24 cellular contexts compared by ENCODE assay signal in genomic region chr1:101216623-101217022, GRCh38. TPM values are rescaled to one million over a fixed set of nuclear protein-coding genes. Genes with fewer than 3 reads are reported as not detected.
DNase-seq lines count a peak whose midpoint lies in the region; ATAC-seq, FAIRE-seq and TF ChIP-seq lines count a peak whose summit lies in the region.
"Had no signal": no experiment of that assay in that cellular context is flagged by ENCODE, and none has a peak within 500 bp of the region (broad histone marks: within the 10 kb centered on the region; RNA-seq: fewer than 3 reads in every experiment).

No MANE protein-coding gene starts in this region.

- no peaks in the 10 kb centered on the region for H3K9me3 Mint-ChIP-seq in naive thymus-derived CD8-positive, alpha-beta T cell
- H3K9me3 Mint-ChIP-seq: dendritic cell treated with granulocyte-macrophage colony-stimulating factor and Interleukin-4, amounts not matched to agents 40 ng/mL and 50 ng/mL, for 4 days; nephron had no signal

- peak; percentile 13 for DNase-seq in NCI-H510A treated with DMSO at 0.1 percent for 48 hours (lab: John Stamatoyannopoulos, UW)
- no peak for DNase-seq in NCI-H510A (lab: John Stamatoyannopoulos, UW)
- DNase-seq in HT-29 (ENCODE audit: low spot score): peak; percentile 27
- no peak for DNase-seq in GM12878 (ENCODE audit: low read depth, low spot score)
- no peak for DNase-seq in naive thymus-derived CD8-positive, alpha-beta T cell
- no peak for DNase-seq in GM13977 (ENCODE audit: low spot score)
- DNase-seq: activated CD4-positive, alpha-beta T cell treated with anti-CD3 and anti-CD28 coated beads, Interleukin-2, amount 10 ng/mL, durations not matched to agents 24 days and 14 days; activated effector memory CD4-positive, alpha-beta T cell treated with anti-CD3 and anti-CD28 coated beads, Interleukin-2, amount 50 U/mL, for 16 hours; DMS 273 treated with DMSO at 0.1 percent for 48 hours; foreskin fibroblast; hippocampal formation; islet precursor cell; Kasumi-1; NCI-H1092; NCI-H2171 treated with DMSO at 0.1 percent for 48 hours; small intestine; stimulated activated CD4-positive, alpha-beta T cell treated with anti-CD3 and anti-CD28 coated beads, Interleukin-2, amount 100 ng/mL, for 48 hours had no signal

- ATAC-seq in GM12878 (peak; percentile 38), HG03439 (IDR thresholded peaks at IDR 0.05; ENCODE audit: unreplicated experiment) (no peak)
- no peak for ATAC-seq in naive thymus-derived CD8-positive, alpha-beta T cell

- TF ChIP-seq EP300 in GM12878 (IDR thresholded peaks at IDR 0.05; ENCODE audit: borderline replicate concordance in 1 of 2, control insufficient read depth in 1 of 2, low read depth in 2 of 2, low read length in 2 of 2): no peak

- POLR2A ChIA-PET in GM12878 (lab: Charles Lee): interaction anchor here (0.5 kb wide), 1 partner anchor 9 kb away, joined by 3 read pairs; no protein-coding TSS in a partner anchor
- POLR2A ChIA-PET in naive thymus-derived CD8-positive, alpha-beta T cell (lab: Charles Lee): interaction anchor here (0.7 kb wide), 1 partner anchor 80 kb away, joined by 3 read pairs; no protein-coding TSS in a partner anchor

- TF ChIP-seq CTCF in GM12878 (IDR thresholded peaks at IDR 0.05 in 2 of 3, conservative IDR thresholded peaks at IDR 0.05 in 1 of 3; ENCODE audit: control insufficient read depth in 2 of 3, extremely low read depth in 1 of 3, insufficient read depth in 1 of 3, low read depth in 3 of 3, low read length in 3 of 3) (no peak), parathyroid adenoma (IDR thresholded peaks at IDR 0.05) (no peak), GM13977 (IDR thresholded peaks at IDR 0.05; ENCODE audit: extremely low read depth, insufficient read depth, missing control alignments) (no peak)

- H3K27me3 Mint-ChIP-seq in naive thymus-derived CD8-positive, alpha-beta T cell: no peaks in the 10 kb centered on the region
- H3K27me3 Mint-ChIP-seq: activated CD4-positive, alpha-beta T cell treated with anti-CD3 and anti-CD28 coated beads, Interleukin-2, amount 10 ng/mL, durations not matched to agents 24 days and 14 days; dendritic cell treated with granulocyte-macrophage colony-stimulating factor and Interleukin-4, amounts not matched to agents 40 ng/mL and 50 ng/mL, for 4 days had no signal

- no peak overlapping the region for H3K9ac ChIP-seq in GM12878 (ENCODE audit: control insufficient read depth, insufficient read depth, low read length)
- no peak overlapping the region for H3K9ac ChIP-seq in parathyroid adenoma
- H3K9ac ChIP-seq: BLaER1 treated with 17β-estradiol and CSF1 and Interleukin-3, amounts not matched to agents 10 nM and 100 nM had no signal

- FAIRE-seq in GM12878 (lab: Jason Lieb, UNC): no peak
- FAIRE-seq: endothelial cell of umbilical vein, small intestine, TTC549 had no signal

- 0% methylated on average over 2 of the region's 2 CpGs for WGBS in GM12878 (ENCODE audit: insufficient coverage, insufficient replicate concordance, low lambda C conversion rate, missing lambda C conversion rate)

- intact Hi-C loops in GM12878 (cut with micrococcal nuclease; ENCODE audit: unreplicated experiment): no loop called here

- H3K9me3 ChIP-seq in GM12878 (replicated peaks; ENCODE audit: control insufficient read depth, insufficient read depth, low read length) (no peaks in the 10 kb centered on the region; the same call in 2 of the 3 replicates), parathyroid adenoma (ENCODE audit: control insufficient read depth, low read length) (no peaks in the 10 kb centered on the region)
- H3K9me3 ChIP-seq: BLaER1 treated with 17β-estradiol and CSF1 and Interleukin-3, amounts not matched to agents 10 nM and 100 nM had no signal

- H3K4me3 ChIP-seq in GM12878 (no peak overlapping the region), parathyroid adenoma (ENCODE audit: low read depth, low read length) (peak overlapping the region; percentile 8)
- H3K4me3 ChIP-seq: BLaER1 treated with 17β-estradiol and CSF1 and Interleukin-3, amounts not matched to agents 10 nM and 100 nM had no signal

- H3K4me2 ChIP-seq in GM12878 (ENCODE audit: control insufficient read depth, insufficient read depth) (no peak overlapping the region), parathyroid adenoma (ENCODE audit: low read length) (peak overlapping the region; percentile 46)
- H3K4me2 ChIP-seq: BLaER1 treated with 17β-estradiol and CSF1 and Interleukin-3, amounts not matched to agents 10 nM and 100 nM had no signal

- no TSS peak for BruUV-seq in GM12878 (replicated peaks; lab: Mats Ljungman, UMichigan)

- H3K27ac Mint-ChIP-seq in naive thymus-derived CD8-positive, alpha-beta T cell: peak overlapping the region in 1 of 10 donors; percentile 14
- H3K27ac Mint-ChIP-seq: activated CD4-positive, alpha-beta T cell treated with anti-CD3 and anti-CD28 coated beads, Interleukin-2, amount 10 ng/mL, durations not matched to agents 24 days and 14 days; dendritic cell treated with granulocyte-macrophage colony-stimulating factor and Interleukin-4, amounts not matched to agents 40 ng/mL and 50 ng/mL, for 4 days had no signal

- RAD21 ChIA-PET in GM12878 (lab: Charles Lee; ENCODE audit: unreplicated experiment): no interaction called here

- H3K4me1 ChIP-seq in GM12878 (ENCODE audit: control insufficient read depth, insufficient read depth, low read length) (peaks cover 5% of the 10 kb centered on the region; the same call in 1 of the 2 replicates), parathyroid adenoma (peaks cover 6% of the 10 kb centered on the region)

- H2AFZ ChIP-seq in GM12878 (ENCODE audit: control insufficient read depth, low read depth, low read length) (no peak overlapping the region), parathyroid adenoma (no peak overlapping the region)

- H3K27me3 ChIP-seq in GM12878 (replicated peaks in 1 of 2; ENCODE audit: control insufficient read depth in 2 of 2, insufficient read depth in 2 of 2, low read length in 1 of 2): no peaks in the 10 kb centered on the region
- H3K27me3 ChIP-seq in parathyroid adenoma (ENCODE audit: control insufficient read depth, insufficient read depth, low read length): no peaks in the 10 kb centered on the region
- H3K27me3 ChIP-seq: BLaER1 treated with 17β-estradiol and CSF1 and Interleukin-3, amounts not matched to agents 10 nM and 100 nM had no signal

- in situ Hi-C loops in GM12878 (cut with MboI): no loop called here
- in situ Hi-C loops in GM13977 (cut with MboI; ENCODE audit: low pct_unique_long_range_greater_than_20kb, low sequenced_read_pairs, unreplicated experiment): no loop called here

- H3K36me3 Mint-ChIP-seq in naive thymus-derived CD8-positive, alpha-beta T cell: no peaks in the 10 kb centered on the region

- TF ChIP-seq RAD21 in GM12878 (IDR thresholded peaks at IDR 0.05; ENCODE audit: insufficient read depth, low read depth, low read length): no peak

- CTCF ChIA-PET in GM12878 (lab: Yijun Ruan, JAX): interaction anchor here (1.1 kb wide), 1 partner anchor 21 kb away, joined by 3 read pairs; no protein-coding TSS in a partner anchor

- H3K4me3 Mint-ChIP-seq in naive thymus-derived CD8-positive, alpha-beta T cell: no peak overlapping the region
- H3K4me3 Mint-ChIP-seq: activated CD4-positive, alpha-beta T cell treated with anti-CD3 and anti-CD28 coated beads, Interleukin-2, amount 10 ng/mL, durations not matched to agents 24 days and 14 days; dendritic cell treated with granulocyte-macrophage colony-stimulating factor and Interleukin-4, amounts not matched to agents 40 ng/mL and 50 ng/mL, for 4 days; nephron had no signal

- no peak overlapping the region for H3K27ac ChIP-seq in GM12878 (ENCODE audit: control insufficient read depth, insufficient read depth)
- no peak overlapping the region for H3K27ac ChIP-seq in parathyroid adenoma
- H3K27ac ChIP-seq: BLaER1 treated with 17β-estradiol and CSF1 and Interleukin-3, amounts not matched to agents 10 nM and 100 nM had no signal

- H3K79me2 ChIP-seq in GM12878 (ENCODE audit: control insufficient read depth, insufficient read depth, low read length): no peaks in the 10 kb centered on the region
- no peaks in the 10 kb centered on the region for H3K79me2 ChIP-seq in parathyroid adenoma

- no peaks in the 10 kb centered on the region for H4K20me1 ChIP-seq in GM12878 (ENCODE audit: control insufficient read depth, insufficient read depth)
- H4K20me1 ChIP-seq: BLaER1 treated with 17β-estradiol and CSF1 and Interleukin-3, amounts not matched to agents 10 nM and 100 nM had no signal

- TF ChIP-seq POLR2A in GM12878 (IDR thresholded peaks at IDR 0.05; ENCODE audit: low read depth, low read length): no peak

- H3K4me1 Mint-ChIP-seq in naive thymus-derived CD8-positive, alpha-beta T cell: peaks cover 3 to 9% (median 4%) of the 10 kb centered on the region in 4 donors
- H3K4me1 Mint-ChIP-seq: nephron had no signal

- SMC1A ChIA-PET in GM12878 (lab: Charles Lee; ENCODE audit: uncharacterized antibody, unreplicated experiment): no interaction called here

- H3K36me3 ChIP-seq in GM12878 (ENCODE audit: control insufficient read depth in 2 of 2, insufficient read depth in 2 of 2, low read length in 1 of 2): no peaks in the 10 kb centered on the region
- H3K36me3 ChIP-seq in parathyroid adenoma (ENCODE audit: control insufficient read depth, insufficient read depth, low read length): no peaks in the 10 kb centered on the region
- H3K36me3 ChIP-seq: BLaER1 treated with 17β-estradiol and CSF1 and Interleukin-3, amounts not matched to agents 10 nM and 100 nM had no signal

TF ChIP-seq in GM12878, 131 proteins besides CTCF, POLR2A, EP300 and RAD21 (continues in another document):
- TF ChIP-seq STAT1 (conservative IDR thresholded peaks at IDR 0.05) (no peak), CBFB (IDR thresholded peaks at IDR 0.05; ENCODE audit: low read depth) (no peak)

RNA-seq across cellular contexts. Expression of gene S1PR1, which starts 20.2 kb away (rescaled TPM):
- total RNA-seq in HT-29 (2014; rRNA removed; shearing (Covaris generic)): not detected in 2 replicates
- 11.5 and 12.4 TPM in 2 replicates for total RNA-seq in GM12878 (2013; cell fraction: nucleolus; rRNA removed)
- total RNA-seq in GM12878 (2014; rRNA removed) (38.2 and 39.3 TPM in 2 replicates), GM12878 (2014; rRNA removed; fragmentation: Illumina TruSeq; extraction: Trizol) (29.8 TPM in 2 replicates), GM12878 (2021) (37.6 and 40.8 TPM in 2 replicates)
- 8.8 TPM for polyA plus RNA-seq in GM12878 (2011; ENCODE audit: low read depth)
- polyA plus RNA-seq in GM12878 (2011; rRNA removed) (3.2 and 3.8 TPM in 2 replicates), GM12878 (2014; fragmentation: Illumina TruSeq; extraction: Trizol) (23.2 and 31.6 TPM in 2 replicates), GM12878 (2014; fragmentation: Nextera tagmentation; extraction: Ambion mirVana) (10 to 100 TPM; 11.9 to 13.3 TPM), GM12878 (2014; rRNA removed) (29.2 and 31.8 TPM in 2 replicates), GM12878 (2016; fragmentation: Nextera tagmentation; extraction: Ambion mirVana) (10 to 100 TPM; 52.2 to 59.4 TPM)
- polyA plus RNA-seq in GM12878 (2011; cell fraction: cytosol; rRNA removed): 3.9 and 6.3 TPM in 2 replicates
- 7.0 and 7.1 TPM in 2 replicates for polyA plus RNA-seq in GM12878 (2011; cell fraction: nucleus; rRNA removed)
- 14.1 and 23.7 TPM in 2 replicates for polyA plus RNA-seq in GM12878 (2012)
- polyA minus RNA-seq in GM12878 (2011; rRNA and poly(A)+ RNA removed): 8.2 and 8.8 TPM in 2 replicates
- 2.0 and 2.5 TPM in 2 replicates for polyA minus RNA-seq in GM12878 (2011; cell fraction: cytosol; rRNA and poly(A)+ RNA removed)
- 8.2 and 11.6 TPM in 2 replicates for polyA minus RNA-seq in GM12878 (2011; cell fraction: nucleus; rRNA and poly(A)+ RNA removed)
- 100 to 1,000 TPM; 286 to 292 TPM for total RNA-seq in naive thymus-derived CD8-positive, alpha-beta T cell
- polyA plus RNA-seq in naive thymus-derived CD8-positive, alpha-beta T cell: 100 to 1,000 TPM; 143 to 174 (median 155) TPM

Comparison
In these comparisons a context has a peak if more than half of its experiments do, and no peak if none do; other contexts are left out.
1. DNase-seq: peak in NCI-H510A treated with DMSO at 0.1 percent for 48 hours (single experiment) and HT-29 (single experiment); none in NCI-H510A (single experiment), GM12878 (single experiment), naive thymus-derived CD8-positive, alpha-beta T cell (0 of 10) and GM13977 (single experiment).
2. RNA of gene S1PR1, which starts 20.2 kb away (total RNA-seq): 286 to 292 TPM in naive thymus-derived CD8-positive, alpha-beta T cell and 11.5 to 40.8 TPM in GM12878; not detected in HT-29; every median in the first group is over 10 times any median in the second.